Comparison of ENCODE assay signal across 34 cellular contexts in genomic region chr1:207954104-207954503, GRCh38. TPM values are rescaled to one million over a fixed set of nuclear protein-coding genes. Genes with fewer than 3 reads are reported as not detected.
"Had no signal": no experiment of that assay in that cellular context is flagged by ENCODE, and none has a peak within 500 bp of the region (broad histone marks: within the 10 kb centered on the region; RNA-seq: fewer than 3 reads in every experiment).

No MANE protein-coding gene starts in this region.

- H3K27me3 ChIP-seq: ascending aorta, Peyer's patch, SJSA1 had no signal

- ATAC-seq: activated CD8-positive, alpha-beta memory T cell treated with anti-CD3 and anti-CD28 coated beads, Interleukin-2, amount 10 ng/mL, durations not matched to agents 7 days and 5 days; PC-3; T-cell; T-helper 17 cell had no signal

- H3K9me3 ChIP-seq: ascending aorta, Peyer's patch, SJSA1, SK-N-SH had no signal

- DNase-seq: activated CD4-positive, alpha-beta memory T cell treated with anti-CD3 and anti-CD28 coated beads, Interleukin-2, amount 10 ng/mL, durations not matched to agents 7 days and 5 days; activated CD4-positive, alpha-beta T cell treated with anti-CD3 and anti-CD28 coated beads for 1 hour; activated CD4-positive, alpha-beta T cell treated with anti-CD3 and anti-CD28 coated beads for 48 hours; activated CD4-positive, CD25-positive, alpha-beta regulatory T cell; activated CD8-positive, alpha-beta memory T cell treated with anti-CD3 and anti-CD28 coated beads for 24 hours; activated CD8-positive, alpha-beta memory T cell treated with anti-CD3 and anti-CD28 coated beads, Interleukin-2, amount 10 ng/mL, durations not matched to agents 7 days and 5 days; activated CD8-positive, alpha-beta memory T cell treated with anti-CD3 and anti-CD28 coated beads, Interleukin-2, amount 50 U/mL, for 48 hours; activated effector memory CD4-positive, alpha-beta T cell treated with Interleukin-2 at 50 U/mL for 16 hours; activated naive CD4-positive, alpha-beta T cell treated with Interleukin-2 at 50 U/mL for 16 hours; activated naive CD8-positive, alpha-beta T cell treated with anti-CD3 and anti-CD28 coated beads, Interleukin-2, amount 10 ng/mL, durations not matched to agents 7 days and 5 days; activated T-cell treated with anti-CD3 and anti-CD28 coated beads, Interleukin-2, amount 50 U/mL, for 48 hours; amygdala; NCI-H1048; NCI-H1105 treated with DMSO at 0.1 percent for 48 hours; NCI-H1436; NCI-H1694 treated with DMSO at 0.1 percent for 48 hours; NCI-H2029; NCI-H2171; NCI-H510A; NCI-H526; NCI-H748 treated with DMSO at 0.1 percent for 48 hours; NK-92 treated with Interleukin-12 subunit alpha and Interleukin-12 subunit beta, amount 100 ng/mL, for 24 hours; PC-3; Peyer's patch; RPMI8226; SHP77 treated with DMSO at 0.1 percent for 48 hours; SK-N-SH; T-cell; T-helper 17 cell; WERI-Rb-1 had no signal

- H3K4me3 ChIP-seq: ascending aorta, cardiac muscle cell, Peyer's patch, SJSA1 had no signal

- H3K9ac ChIP-seq: KMS-11, SK-N-SH had no signal

- H3K36me3 ChIP-seq: ascending aorta, cardiac muscle cell, Peyer's patch, SJSA1, WERI-Rb-1 had no signal

- H3K27ac ChIP-seq: ascending aorta, cardiac muscle cell, KMS-11, Peyer's patch, SJSA1, WERI-Rb-1 had no signal

- H3K4me2 ChIP-seq: KMS-11, SK-N-SH had no signal

RNA-seq across cellular contexts. Expression of gene CD34, which starts 43.2 kb away (rescaled TPM):
- total RNA-seq: activated naive CD8-positive, alpha-beta T cell treated with anti-CD3 and anti-CD28 coated beads, Interleukin-2, amount 10 ng/mL, durations not matched to agents 7 days and 5 days; PC-3 had no signal
